ENCODE assay signal across 18 cellular contexts in genomic region chr5:168713051-168713450, GRCh38.
DNase-seq lines count a peak whose midpoint lies in the region; ATAC-seq and TF ChIP-seq lines count a peak whose summit lies in the region.
"Had no signal": no experiment of that assay in that cellular context is flagged by ENCODE, and none has a peak within 500 bp of the region (broad histone marks: within the 10 kb centered on the region; RNA-seq: fewer than 3 reads in every experiment).

No MANE protein-coding gene starts in this region.

- peak overlapping the region; percentile 13 for H3K4me3 ChIP-seq in adipocyte (ENCODE audit: low read length)
- H3K4me3 ChIP-seq in thoracic aorta, result no peak overlapping the region
- H3K4me3 ChIP-seq: BLaER1, gastroesophageal sphincter, right lobe of liver had no signal

- H3K36me3 ChIP-seq in adipocyte (ENCODE audit: control insufficient read depth, insufficient read depth, low read length, severe bottlenecking) (peaks cover 31% of the 10 kb centered on the region), thoracic aorta (no peaks in the 10 kb centered on the region)
- H3K36me3 ChIP-seq: BLaER1, right lobe of liver had no signal

- POLR2A ChIA-PET in GM10248 (lab: Yijun Ruan, JAX), result no interaction called here

- H3K36me3 Mint-ChIP-seq in HFFc6 (ENCODE audit: low read depth), result no peaks in the 10 kb centered on the region
- H3K36me3 Mint-ChIP-seq in stimulated activated effector memory CD8-positive, alpha-beta T cell treated with anti-CD3 and anti-CD28 coated beads, Interleukin-12 subunit alpha, Interleukin-12 subunit beta, amount 100 ng/mL, for 72 hours, result no peaks in the 10 kb centered on the region
- H3K36me3 Mint-ChIP-seq in CD14-positive monocyte, result no peaks in the 10 kb centered on the region

- DNase-seq in HFFc6 (no peak), adipocyte (ENCODE audit: low read depth) (no peak), foreskin keratinocyte (peak; percentile 76 to 85), thoracic aorta (ENCODE audit: low spot score) (no peak), CD14-positive monocyte (ENCODE audit: low spot score) (no peak), GM13976 (ENCODE audit: low spot score) (no peak), GM10248 (ENCODE audit: extremely low spot score) (no peak)
- DNase-seq in stimulated activated effector memory CD8-positive, alpha-beta T cell treated with anti-CD3 and anti-CD28 coated beads, Interleukin-12 subunit alpha, Interleukin-12 subunit beta, amount 100 ng/mL, for 72 hours (ENCODE audit: low spot score in 2 of 2), result no peak
- DNase-seq: activated CD4-positive, alpha-beta T cell treated with anti-CD3 and anti-CD28 coated beads for 4 hours; activated gamma-delta T cell treated with Interleukin-2 at 50 U/mL for 16 hours; DMS 273 treated with DMSO at 0.1 percent for 48 hours; left ventricle myocardium superior; NCI-H1694; NCI-H2227 treated with DMSO at 0.1 percent for 48 hours; stimulated activated CD4-positive, alpha-beta T cell treated with anti-CD3 and anti-CD28 coated beads, Interleukin-1b, Interleukin-23, amount 100 ng/mL, for 48 hours had no signal

- H3K4me1 ChIP-seq in adipocyte (ENCODE audit: control insufficient read depth, insufficient read depth, low read length) (peaks cover 14% of the 10 kb centered on the region), foreskin keratinocyte (peaks cover 26% of the 10 kb centered on the region), thoracic aorta (ENCODE audit: control insufficient read depth in 1 of 2, low read depth in 2 of 2) (peaks cover 5 to 15% of the 10 kb centered on the region in 2 donors)
- H3K4me1 ChIP-seq: gastroesophageal sphincter, right lobe of liver had no signal

- in situ Hi-C loops in GM13976 (cut with MboI; ENCODE audit: low sequenced_read_pairs, unreplicated experiment), result no loop called here

- H3K27ac Mint-ChIP-seq in HFFc6 (peak overlapping the region; percentile 92), CD14-positive monocyte (no peak overlapping the region)
- no peak overlapping the region for H3K27ac Mint-ChIP-seq in stimulated activated effector memory CD8-positive, alpha-beta T cell treated with anti-CD3 and anti-CD28 coated beads, Interleukin-12 subunit alpha, Interleukin-12 subunit beta, amount 100 ng/mL, for 72 hours

- CTCF ChIA-PET in GM10248 (lab: Yijun Ruan, JAX), result interaction anchor here (1.1 to 1.3 kb wide), 2 partner anchors 46 to 493 kb away, joined by 3 read pairs; no protein-coding TSS in a partner anchor

- intact Hi-C loops in CD14-positive monocyte (cut with micrococcal nuclease), result no loop called here

- no peak for TF ChIP-seq CTCF in HFFc6 (IDR thresholded peaks at IDR 0.05)
- no peak for TF ChIP-seq CTCF in foreskin keratinocyte (conservative IDR thresholded peaks at IDR 0.05)
- no peak for TF ChIP-seq CTCF in thoracic aorta (IDR thresholded peaks at IDR 0.05)
- no peak for TF ChIP-seq CTCF in CD14-positive monocyte (IDR thresholded peaks at IDR 0.05)
- TF ChIP-seq CTCF in GM13976 (IDR thresholded peaks at IDR 0.05; ENCODE audit: borderline replicate concordance, control extremely low read depth, extremely low read depth, insufficient read depth, missing control alignments), result no peak
- TF ChIP-seq CTCF in GM10248 (IDR thresholded peaks at IDR 0.05; ENCODE audit: control extremely low read depth, extremely low read depth, low read depth, missing control alignments), result no peak

- H3K4me1 Mint-ChIP-seq in HFFc6 (ENCODE audit: low read depth) (peaks cover 37% of the 10 kb centered on the region), CD14-positive monocyte (no peaks in the 10 kb centered on the region)
- H3K4me1 Mint-ChIP-seq in stimulated activated effector memory CD8-positive, alpha-beta T cell treated with anti-CD3 and anti-CD28 coated beads, Interleukin-12 subunit alpha, Interleukin-12 subunit beta, amount 100 ng/mL, for 72 hours, result no peaks in the 10 kb centered on the region

- no peaks in the 10 kb centered on the region for H3K9me3 Mint-ChIP-seq in HFFc6
- H3K9me3 Mint-ChIP-seq in stimulated activated effector memory CD8-positive, alpha-beta T cell treated with anti-CD3 and anti-CD28 coated beads, Interleukin-12 subunit alpha, Interleukin-12 subunit beta, amount 100 ng/mL, for 72 hours, result no peaks in the 10 kb centered on the region
- H3K9me3 Mint-ChIP-seq in CD14-positive monocyte, result no peaks in the 10 kb centered on the region

- ATAC-seq in foreskin keratinocyte (peak; percentile 79), thoracic aorta (ENCODE audit: insufficient number of reproducible peaks, low FRiP score, low read depth) (peak; percentile 22)
- no peak for ATAC-seq in stimulated activated effector memory CD8-positive, alpha-beta T cell treated with anti-CD3 and anti-CD28 coated beads, Interleukin-12 subunit alpha, Interleukin-12 subunit beta, amount 100 ng/mL, for 72 hours
- ATAC-seq: right lobe of liver had no signal

- H3K27me3 Mint-ChIP-seq in HFFc6 (ENCODE audit: insufficient read depth) (no peaks in the 10 kb centered on the region; the same call in none of the 2 replicates), CD14-positive monocyte (ENCODE audit: low read depth in 3 of 3) (peaks cover 0 to 3% (median 3%) of the 10 kb centered on the region in 3 donors)

- H3K4me3 Mint-ChIP-seq in HFFc6 (peak overlapping the region; percentile 70), CD14-positive monocyte (no peak overlapping the region)
- H3K4me3 Mint-ChIP-seq in stimulated activated effector memory CD8-positive, alpha-beta T cell treated with anti-CD3 and anti-CD28 coated beads, Interleukin-12 subunit alpha, Interleukin-12 subunit beta, amount 100 ng/mL, for 72 hours, result no peak overlapping the region

- H3K9me3 ChIP-seq in adipocyte (ENCODE audit: control insufficient read depth, low read length) (no peaks in the 10 kb centered on the region), thoracic aorta (no peaks in the 10 kb centered on the region)
- H3K9me3 ChIP-seq: BLaER1, gastroesophageal sphincter, right lobe of liver had no signal

- H3K27ac ChIP-seq in foreskin keratinocyte (peak overlapping the region; percentile 67), thoracic aorta (peak overlapping the region; percentile 18 to 63)
- H3K27ac ChIP-seq: BLaER1, gastroesophageal sphincter, right lobe of liver had no signal

- H3K9ac ChIP-seq in adipocyte (ENCODE audit: low read length), result no peak overlapping the region
- H3K9ac ChIP-seq: BLaER1 had no signal

- H3K27me3 ChIP-seq in adipocyte (replicated peaks; ENCODE audit: control insufficient read depth, insufficient read depth, low read length), result no peaks in the 10 kb centered on the region
- no peaks in the 10 kb centered on the region for H3K27me3 ChIP-seq in foreskin keratinocyte
- H3K27me3 ChIP-seq in thoracic aorta (replicated peaks; ENCODE audit: insufficient read depth), result no peaks in the 10 kb centered on the region
- H3K27me3 ChIP-seq: BLaER1, gastroesophageal sphincter, right lobe of liver had no signal

Comparison
In these comparisons a context has a peak if more than half of its experiments do, and no peak if none do; other contexts are left out.
1. DNase-seq: peak in foreskin keratinocyte (2 of 2); none in HFFc6 (single experiment), adipocyte (single experiment), thoracic aorta (single experiment), stimulated activated effector memory CD8-positive, alpha-beta T cell treated with anti-CD3 and anti-CD28 coated beads, Interleukin-12 subunit alpha, Interleukin-12 subunit beta, amount 100 ng/mL, for 72 hours (0 of 2), CD14-positive monocyte (single experiment), GM13976 (single experiment) and GM10248 (single experiment).